ENCODE assay signal across 20 cellular contexts in the genomic region with DNA sequence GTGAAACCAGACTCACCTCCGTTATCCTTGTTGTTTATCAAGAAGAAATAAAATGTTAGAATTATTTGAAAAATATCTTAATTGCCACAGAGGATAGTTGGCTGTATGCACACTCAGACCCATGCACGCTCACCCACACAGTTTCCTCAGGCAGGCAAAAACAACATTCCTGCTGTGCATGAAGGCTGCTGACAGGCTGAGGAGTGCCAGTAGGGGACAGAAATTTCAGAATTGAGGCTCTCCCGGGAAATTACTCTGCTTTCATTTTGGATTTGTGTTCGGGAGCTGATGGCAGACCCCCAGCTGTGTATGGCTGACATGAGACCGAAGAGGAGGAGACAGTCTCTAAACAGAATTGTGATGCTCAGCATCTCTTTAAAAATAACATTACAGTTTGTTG.
"Had no signal": no experiment of that assay in that cellular context is flagged by ENCODE, and none has a peak within 500 bp of the region (broad histone marks: within the 10 kb centered on the region; RNA-seq: fewer than 3 reads in every experiment).

No MANE protein-coding gene starts in this region.

- H3K4me1 ChIP-seq: pancreas, sigmoid colon, spleen had no signal

- H3K9me3 Mint-ChIP-seq: activated CD4-positive, alpha-beta T cell treated with anti-CD3 and anti-CD28 coated beads, Interleukin-2, amount 10 ng/mL, durations not matched to agents 7 days and 5 days; activated naive CD4-positive, alpha-beta T cell treated with anti-CD3 and anti-CD28 coated beads for 36 hours; activated T-cell treated with anti-CD3 and anti-CD28 coated beads, Interleukin-2, amount 50 U/mL, for 24 hours; activated T-helper 2 cell treated with anti-CD3 and anti-CD28 coated beads, Interferon-gamma antibody, Interleukin-2, Interleukin-4, amounts not matched to agents 10 μg/mL and 5 μg/mL and 100 μg/mL, durations not matched to agents 14 hours and 24 hours and 36 hours; effector memory CD8-positive, alpha-beta T cell; naive thymus-derived CD4-positive, alpha-beta T cell had no signal

- ATAC-seq: activated CD4-positive, CD25-positive, alpha-beta regulatory T cell treated with anti-CD3 and anti-CD28 coated beads, Interleukin-2, amount 50 U/mL, for 24 hours; activated CD8-positive, alpha-beta T cell treated with anti-CD3 and anti-CD28 coated beads, Interleukin-2, amount 10 ng/mL, durations not matched to agents 7 days and 5 days; effector memory CD8-positive, alpha-beta T cell; left lobe of liver; mucosa of descending colon; naive thymus-derived CD4-positive, alpha-beta T cell; pancreas had no signal

- H3K9me3 ChIP-seq: mucosa of descending colon, pancreas, sigmoid colon, spleen had no signal

- H3K4me1 Mint-ChIP-seq: activated CD4-positive, alpha-beta T cell treated with anti-CD3 and anti-CD28 coated beads, Interleukin-2, amount 10 ng/mL, durations not matched to agents 7 days and 5 days; naive thymus-derived CD4-positive, alpha-beta T cell had no signal

- H3K27me3 ChIP-seq: pancreas, sigmoid colon, spleen had no signal

- H3K4me3 Mint-ChIP-seq: activated CD4-positive, alpha-beta T cell treated with anti-CD3 and anti-CD28 coated beads, Interleukin-2, amount 10 ng/mL, durations not matched to agents 7 days and 5 days; activated CD8-positive, alpha-beta T cell treated with anti-CD3 and anti-CD28 coated beads, Interleukin-2, amount 10 ng/mL, durations not matched to agents 7 days and 5 days; activated naive CD4-positive, alpha-beta T cell treated with anti-CD3 and anti-CD28 coated beads for 36 hours; activated T-cell treated with anti-CD3 and anti-CD28 coated beads, Interleukin-2, amount 50 U/mL, for 24 hours; effector memory CD8-positive, alpha-beta T cell; memory B cell; naive thymus-derived CD4-positive, alpha-beta T cell had no signal

- H3K4me3 ChIP-seq: mucosa of descending colon, pancreas, sigmoid colon, spleen had no signal

- H3K27ac ChIP-seq: pancreas, spleen had no signal

- FAIRE-seq: islet of Langerhans, pancreas had no signal

- DNase-seq: activated CD4-positive, alpha-beta T cell treated with anti-CD3 and anti-CD28 coated beads, Interleukin-2, amount 10 ng/mL, durations not matched to agents 7 days and 5 days; activated CD8-positive, alpha-beta T cell treated with anti-CD3 and anti-CD28 coated beads, Interleukin-2, amount 10 ng/mL, durations not matched to agents 7 days and 5 days; activated naive CD4-positive, alpha-beta T cell treated with anti-CD3 and anti-CD28 coated beads for 36 hours; activated T-cell treated with anti-CD3 and anti-CD28 coated beads, Interleukin-2, amount 50 U/mL, for 24 hours; aorta; effector memory CD8-positive, alpha-beta T cell; foreskin fibroblast; hippocampal formation; mucosa of descending colon; naive thymus-derived CD4-positive, alpha-beta T cell; pancreas; sigmoid colon; spleen; stimulated activated CD8-positive, alpha-beta memory T cell treated with anti-CD3 and anti-CD28 coated beads, Interleukin-4, amount 100 ng/mL, for 48 hours; stimulated activated naive CD4-positive, alpha-beta T cell had no signal

- H3K36me3 Mint-ChIP-seq: memory B cell had no signal

- H3K27me3 Mint-ChIP-seq: activated CD4-positive, alpha-beta T cell treated with anti-CD3 and anti-CD28 coated beads, Interleukin-2, amount 10 ng/mL, durations not matched to agents 7 days and 5 days; activated T-cell treated with anti-CD3 and anti-CD28 coated beads, Interleukin-2, amount 50 U/mL, for 24 hours; naive thymus-derived CD4-positive, alpha-beta T cell had no signal

- H3K27ac Mint-ChIP-seq: activated CD4-positive, alpha-beta T cell treated with anti-CD3 and anti-CD28 coated beads, Interleukin-2, amount 10 ng/mL, durations not matched to agents 7 days and 5 days; activated CD8-positive, alpha-beta T cell treated with anti-CD3 and anti-CD28 coated beads, Interleukin-2, amount 10 ng/mL, durations not matched to agents 7 days and 5 days; activated naive CD4-positive, alpha-beta T cell treated with anti-CD3 and anti-CD28 coated beads for 36 hours; activated T-cell treated with anti-CD3 and anti-CD28 coated beads, Interleukin-2, amount 50 U/mL, for 24 hours; activated T-helper 2 cell treated with anti-CD3 and anti-CD28 coated beads, Interferon-gamma antibody, Interleukin-2, Interleukin-4, amounts not matched to agents 10 μg/mL and 5 μg/mL and 100 μg/mL, durations not matched to agents 14 hours and 24 hours and 36 hours; effector memory CD8-positive, alpha-beta T cell; memory B cell; naive thymus-derived CD4-positive, alpha-beta T cell had no signal
